ENCODE assay signal across 18 cellular contexts in the genomic region with DNA sequence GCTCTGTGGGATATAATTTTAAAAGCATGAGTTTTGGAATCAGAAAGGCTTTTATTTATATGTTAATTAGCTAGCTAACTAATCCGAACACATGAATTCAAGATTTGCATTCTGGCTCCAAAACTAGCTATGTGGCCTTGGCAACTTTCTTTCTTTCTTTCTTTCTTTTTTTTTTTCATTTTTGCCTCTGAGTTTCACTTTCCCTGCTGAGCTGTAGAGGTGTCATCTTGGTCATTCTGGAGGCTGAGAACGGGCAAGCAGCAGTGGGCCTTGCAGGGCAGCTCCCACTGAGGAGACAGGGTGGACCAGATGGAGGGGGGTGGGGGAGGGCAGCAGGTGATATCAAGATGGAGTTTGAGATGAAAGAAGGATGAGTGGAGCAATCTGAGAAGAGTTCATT.
DNase-seq lines count a peak whose midpoint lies in the region; ATAC-seq lines count a peak whose summit lies in the region.
"Had no signal": no experiment of that assay in that cellular context is flagged by ENCODE, and none has a peak within 500 bp of the region (broad histone marks: within the 10 kb centered on the region; RNA-seq: fewer than 3 reads in every experiment).

No MANE protein-coding gene starts in this region.

- peak; percentile 81 for ATAC-seq in GM18498 (IDR thresholded peaks at IDR 0.05; ENCODE audit: unreplicated experiment)
- peak; percentile 61 for ATAC-seq in GM19452 (IDR thresholded peaks at IDR 0.05; ENCODE audit: unreplicated experiment)
- ATAC-seq in HG02759 (IDR thresholded peaks at IDR 0.05; ENCODE audit: unreplicated experiment), result peak; percentile 56
- peak; percentile 67 for ATAC-seq in HG03460 (IDR thresholded peaks at IDR 0.05; ENCODE audit: unreplicated experiment)
- ATAC-seq: naive thymus-derived CD8-positive, alpha-beta T cell had no signal

- DNase-seq in amygdala (lab: John Stamatoyannopoulos, UW) (no peak), foreskin melanocyte (no peak), amniotic stem cell (lab: John Stamatoyannopoulos, UW) (no peak), NCI-H1092 (lab: John Stamatoyannopoulos, UW) (no peak)
- DNase-seq: activated CD4-positive, alpha-beta T cell treated with anti-CD3 and anti-CD28 coated beads for 1 hour; activated naive CD4-positive, alpha-beta T cell treated with anti-CD3 and anti-CD28 coated beads, Interleukin-2, amount 10 ng/mL, durations not matched to agents 7 days and 5 days; brain microvascular endothelial cell; dermis blood vessel endothelial cell; naive thymus-derived CD8-positive, alpha-beta T cell; NCI-H187; NCI-H510A treated with DMSO at 0.1 percent for 48 hours; SIG-M5; stimulated activated CD4-positive, alpha-beta T cell treated with anti-CD3 and anti-CD28 coated beads, Interleukin-15, amount 100 ng/mL, for 24 hours; stomach had no signal
